Comparison of ENCODE assay signal across 23 cellular contexts in the genomic region with DNA sequence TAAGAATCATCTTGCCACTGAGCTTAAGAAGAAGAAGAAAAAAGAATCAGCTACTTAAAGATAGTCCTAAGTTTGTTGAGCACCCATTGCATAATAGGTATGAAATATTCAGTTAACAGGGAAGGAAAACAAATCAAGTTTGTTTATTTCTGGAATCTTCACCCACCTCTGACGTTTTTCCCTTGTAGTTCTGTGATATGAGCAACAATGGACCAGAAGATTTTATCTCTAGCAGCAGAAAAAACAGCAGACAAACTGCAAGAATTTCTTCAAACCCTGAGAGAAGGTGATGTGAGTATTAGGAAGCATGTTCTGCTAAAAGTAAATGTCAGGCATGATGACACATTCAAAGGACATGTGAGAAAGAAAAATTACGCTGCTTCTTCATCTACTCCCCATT. TPM values are rescaled to one million over a fixed set of nuclear protein-coding genes. Genes with fewer than 3 reads are reported as not detected.
A peak's percentile ranks its signal among the peaks of the same experiment; 100 is the strongest.
DNase-seq lines count a peak whose midpoint lies in the region; ATAC-seq, FAIRE-seq and TF ChIP-seq lines count a peak whose summit lies in the region.
"Had no signal": no experiment of that assay in that cellular context is flagged by ENCODE, and none has a peak within 500 bp of the region (broad histone marks: within the 10 kb centered on the region; RNA-seq: fewer than 3 reads in every experiment).

No MANE protein-coding gene starts in this region.

- no peak for TF ChIP-seq CTCF in MCF 10A (IDR thresholded peaks at IDR 0.05; ENCODE audit: unreplicated experiment)
- TF ChIP-seq CTCF in mammary epithelial cell (conservative IDR thresholded peaks at IDR 0.05 in 1 of 2, IDR thresholded peaks at IDR 0.05 in 1 of 2; ENCODE audit: extremely low read depth in 1 of 2, insufficient read depth in 1 of 2, low read depth in 1 of 2, low read length in 2 of 2), result no peak
- TF ChIP-seq CTCF in HFFc6 (IDR thresholded peaks at IDR 0.05), result no peak
- no peak for TF ChIP-seq CTCF in GM12878 (IDR thresholded peaks at IDR 0.05 in 2 of 3, conservative IDR thresholded peaks at IDR 0.05 in 1 of 3; ENCODE audit: control insufficient read depth in 2 of 3, extremely low read depth in 1 of 3, insufficient read depth in 1 of 3, low read depth in 3 of 3, low read length in 3 of 3)
- TF ChIP-seq CTCF in fibroblast of villous mesenchyme (IDR thresholded peaks at IDR 0.05; ENCODE audit: insufficient read depth, low read depth, low read length), result no peak
- TF ChIP-seq CTCF in omental fat pad (IDR thresholded peaks at IDR 0.05), result no peak

- whole genome bisulfite sequencing in mammary epithelial cell (ENCODE audit: low coverage, missing lambda C conversion rate), result 93% methylated on average over 2 of the region's 2 CpGs
- 50% methylated on average over 2 of the region's 2 CpGs for WGBS in GM12878 (ENCODE audit: insufficient coverage, insufficient replicate concordance, low lambda C conversion rate, missing lambda C conversion rate)

- no peak for TF ChIP-seq EP300 in GM12878 (IDR thresholded peaks at IDR 0.05; ENCODE audit: borderline replicate concordance in 1 of 2, control insufficient read depth in 1 of 2, low read depth in 2 of 2, low read length in 2 of 2)

- H3K9me3 ChIP-seq in mammary epithelial cell (replicated peaks; ENCODE audit: insufficient read depth, low read length) (no peaks in the 10 kb centered on the region), GM12878 (replicated peaks; ENCODE audit: control insufficient read depth, insufficient read depth, low read length) (peaks cover 4% of the 10 kb centered on the region; the same call in 1 of the 3 replicates)
- H3K9me3 ChIP-seq: Caco-2 had no signal

- peaks cover 39% of the 10 kb centered on the region for H3K79me2 ChIP-seq in mammary epithelial cell (ENCODE audit: insufficient read depth, low read length)
- H3K79me2 ChIP-seq in GM12878 (ENCODE audit: control insufficient read depth, insufficient read depth, low read length), result peaks cover 37% of the 10 kb centered on the region

- H3K27me3 ChIP-seq in mammary epithelial cell (ENCODE audit: insufficient read depth, low read length), result no peaks in the 10 kb centered on the region
- H3K27me3 ChIP-seq in GM12878 (replicated peaks in 1 of 2; ENCODE audit: control insufficient read depth in 2 of 2, insufficient read depth in 2 of 2, low read length in 1 of 2), result no peaks in the 10 kb centered on the region

- CTCF ChIA-PET in MCF 10A (lab: Yijun Ruan, JAX), result interaction anchor here (1.3 kb wide), 1 partner anchor 40 kb away, joined by 6 read pairs; no protein-coding TSS in a partner anchor
- CTCF ChIA-PET in mammary epithelial cell (lab: Charles Lee; ENCODE audit: low non-redundant PET), result no interaction called here
- CTCF ChIA-PET in GM12878 (lab: Yijun Ruan, JAX), result interaction anchor here (1.2 to 5.4 kb wide), 2 partner anchors 41 to 84 kb away, joined by 3 to 42 read pairs; no protein-coding TSS in a partner anchor

- in situ Hi-C loops in mammary epithelial cell (cut with MboI; ENCODE audit: low sequenced_read_pairs in 2 of 2) (no loop called here), GM12878 (cut with MboI) (no loop called here)

- H2AFZ ChIP-seq in mammary epithelial cell (ENCODE audit: low read depth, low read length) (no peak overlapping the region), GM12878 (ENCODE audit: control insufficient read depth, low read depth, low read length) (no peak overlapping the region)

- dilution Hi-C loops in mammary epithelial cell (cut with HindIII; ENCODE audit: low sequenced_read_pairs), result no loop called here

- no peak overlapping the region for H3K4me3 Mint-ChIP-seq in MCF 10A (ENCODE audit: unreplicated experiment)
- no peak overlapping the region for H3K4me3 Mint-ChIP-seq in HFFc6
- H3K4me3 Mint-ChIP-seq: CD4-positive, alpha-beta T cell; H9; IgD-negative memory B cell had no signal

- H3K27ac Mint-ChIP-seq in MCF 10A (ENCODE audit: low read depth, unreplicated experiment) (peak overlapping the region; percentile 17), HFFc6 (peak overlapping the region; percentile 25; the same call in 1 of the 2 replicates)
- H3K27ac Mint-ChIP-seq: CD4-positive, alpha-beta T cell; H9; IgD-negative memory B cell had no signal

- H3K4me1 ChIP-seq in mammary epithelial cell (ENCODE audit: insufficient read depth, low read length) (peaks cover 14% of the 10 kb centered on the region), GM12878 (ENCODE audit: control insufficient read depth, insufficient read depth, low read length) (peaks cover 10% of the 10 kb centered on the region; the same call in 1 of the 2 replicates)

- H3K27ac ChIP-seq in mammary epithelial cell (ENCODE audit: insufficient read depth, low read depth, low read length) (no peak overlapping the region), GM12878 (ENCODE audit: control insufficient read depth, insufficient read depth) (no peak overlapping the region)
- H3K27ac ChIP-seq: C4-2B had no signal

- H3K27me3 Mint-ChIP-seq in MCF 10A (ENCODE audit: insufficient read depth, unreplicated experiment) (no peaks in the 10 kb centered on the region), HFFc6 (ENCODE audit: insufficient read depth) (peaks cover 3% of the 10 kb centered on the region; the same call in 1 of the 2 replicates)
- H3K27me3 Mint-ChIP-seq: CD4-positive, alpha-beta T cell; IgD-negative memory B cell had no signal

- RAD21 ChIA-PET in GM12878 (lab: Charles Lee; ENCODE audit: unreplicated experiment), result no interaction called here

- ATAC-seq in GM12878 (no peak), omental fat pad (ENCODE audit: low FRiP score) (no peak)

- H3K9ac ChIP-seq in mammary epithelial cell (ENCODE audit: insufficient read depth, low read length), result no peak overlapping the region
- no peak overlapping the region for H3K9ac ChIP-seq in GM12878 (ENCODE audit: control insufficient read depth, insufficient read depth, low read length)

- no peaks in the 10 kb centered on the region for H3K9me3 Mint-ChIP-seq in MCF 10A (ENCODE audit: unreplicated experiment)
- no peaks in the 10 kb centered on the region for H3K9me3 Mint-ChIP-seq in HFFc6
- H3K9me3 Mint-ChIP-seq: CD4-positive, alpha-beta T cell; IgD-negative memory B cell had no signal

- H3K36me3 ChIP-seq in mammary epithelial cell (ENCODE audit: insufficient read depth, low read length), result peaks cover 15% of the 10 kb centered on the region
- H3K36me3 ChIP-seq in GM12878 (ENCODE audit: control insufficient read depth in 2 of 2, insufficient read depth in 2 of 2, low read length in 1 of 2), result peaks cover 3 to 10% of the 10 kb centered on the region in 2 experiments

- no peak overlapping the region for H3K4me3 ChIP-seq in mammary epithelial cell (replicated peaks in 1 of 3; ENCODE audit: insufficient read depth in 1 of 3, low read depth in 2 of 3, low read length in 3 of 3)
- H3K4me3 ChIP-seq in GM12878, result no peak overlapping the region
- no peak overlapping the region for H3K4me3 ChIP-seq in fibroblast of villous mesenchyme (ENCODE audit: low read depth, low read length)

- SMC1A ChIA-PET in GM12878 (lab: Charles Lee; ENCODE audit: uncharacterized antibody, unreplicated experiment), result interaction anchor here (0.5 to 1.4 kb wide), 2 partner anchors 41 to 1788 kb away, joined by 3 to 4 read pairs; no protein-coding TSS in a partner anchor

- H3K36me3 Mint-ChIP-seq in MCF 10A (ENCODE audit: insufficient read depth, unreplicated experiment) (peaks cover 23% of the 10 kb centered on the region), HFFc6 (ENCODE audit: low read depth) (peaks cover 19% of the 10 kb centered on the region)

- no TSS peak for BruUV-seq in MCF 10A (replicated peaks; lab: Mats Ljungman, UMichigan)
- no TSS peak for BruUV-seq in mammary epithelial cell (replicated peaks; lab: Mats Ljungman, UMichigan)
- BruUV-seq in GM12878 (replicated peaks; lab: Mats Ljungman, UMichigan), result no TSS peak

- no peak for TF ChIP-seq RAD21 in GM12878 (IDR thresholded peaks at IDR 0.05; ENCODE audit: insufficient read depth, low read depth, low read length)

- POLR2A ChIA-PET in MCF 10A (lab: Yijun Ruan, JAX) (no interaction called here), GM12878 (lab: Charles Lee) (interaction anchor here (1.5 kb wide), 1 partner anchor 8 kb away, joined by 3 read pairs; no protein-coding TSS in a partner anchor)

- H4K20me1 ChIP-seq in mammary epithelial cell (ENCODE audit: insufficient read depth, low read length) (no peaks in the 10 kb centered on the region), GM12878 (ENCODE audit: control insufficient read depth, insufficient read depth) (no peaks in the 10 kb centered on the region)

- no peak for DNase-seq in MCF 10A (ENCODE audit: unreplicated experiment)
- no peak for DNase-seq in mammary epithelial cell
- DNase-seq in HFFc6, result no peak
- no peak for DNase-seq in GM12878 (ENCODE audit: low read depth, low spot score)
- DNase-seq in fibroblast of villous mesenchyme (ENCODE audit: low read depth), result peak; percentile 18
- DNase-seq in omental fat pad (ENCODE audit: low spot score), result no peak
- no peak for DNase-seq in NCI-H345 treated with DMSO at 0.1 percent for 48 hours (lab: John Stamatoyannopoulos, UW; ENCODE audit: unreplicated experiment)
- no peak for DNase-seq in NCI-H2081 treated with DMSO at 0.1 percent for 48 hours (lab: John Stamatoyannopoulos, UW)
- DNase-seq: AML-193; Caco-2; CD4-positive, alpha-beta T cell; GF-D8; H9; KBM-7 had no signal

- no peak for FAIRE-seq in GM12878 (lab: Jason Lieb, UNC)
- FAIRE-seq: A204.1, D721Med, GM19239, H1, HTR-8/SVneo had no signal

- no peak overlapping the region for H3K4me2 ChIP-seq in mammary epithelial cell (ENCODE audit: insufficient read depth, low read depth, low read length)
- peak overlapping the region; percentile 25; the same call in 1 of the 2 replicates for H3K4me2 ChIP-seq in GM12878 (ENCODE audit: control insufficient read depth, insufficient read depth)

- H3K4me1 Mint-ChIP-seq in MCF 10A (ENCODE audit: insufficient read depth, unreplicated experiment) (peaks cover 31% of the 10 kb centered on the region), HFFc6 (ENCODE audit: low read depth) (peaks cover 40% of the 10 kb centered on the region)

- intact Hi-C loops in MCF 10A (cut with micrococcal nuclease), result no loop called here
- intact Hi-C loops in mammary epithelial cell (cut with micrococcal nuclease), result no loop called here
- intact Hi-C loops in GM12878 (cut with micrococcal nuclease; ENCODE audit: unreplicated experiment), result no loop called here

- TF ChIP-seq POLR2A in GM12878 (IDR thresholded peaks at IDR 0.05; ENCODE audit: low read depth, low read length), result no peak

RNA-seq across cellular contexts. Expression of a gene that starts 3.7 kb away (rescaled TPM):
- total RNA-seq in MCF 10A (2022), result 24.0 and 34.0 TPM in 2 replicates
- total RNA-seq in mammary epithelial cell, result 10 to 100 TPM; 17.3 to 65.8 TPM
- polyA plus RNA-seq in mammary epithelial cell, result 34.4 TPM
- 43.7 TPM for polyA minus RNA-seq in mammary epithelial cell
- 10 to 100 TPM; 22.3 to 50.8 (median 48.4) TPM for total RNA-seq in HFFc6 (2021; fragmentation: NEBNext Ultra II Directional; extraction: Animal tissue kit (Norgen Biotek cat#: 25700))
- 136 and 139 TPM in 2 replicates for total RNA-seq in GM12878 (2013; cell fraction: nucleolus; rRNA removed)
- total RNA-seq in GM12878 (2014; rRNA removed), result 69.4 and 73.0 TPM in 2 replicates
- total RNA-seq in GM12878 (2014; rRNA removed; fragmentation: Illumina TruSeq; extraction: Trizol), result 84.8 and 85.1 TPM in 2 replicates
- total RNA-seq in GM12878 (2021), result 110 and 114 TPM in 2 replicates
- polyA plus RNA-seq in GM12878 (2011; ENCODE audit: low read depth), result 39.2 TPM
- 80.0 and 108 TPM in 2 replicates for polyA plus RNA-seq in GM12878 (2011; rRNA removed)
- polyA plus RNA-seq in GM12878 (2011; cell fraction: cytosol; rRNA removed), result 40.6 TPM in 2 replicates
- polyA plus RNA-seq in GM12878 (2011; cell fraction: nucleus; rRNA removed), result 103 and 117 TPM in 2 replicates
- 49.6 and 52.9 TPM in 2 replicates for polyA plus RNA-seq in GM12878 (2012)
- polyA plus RNA-seq in GM12878 (2014; fragmentation: Illumina TruSeq; extraction: Trizol), result 89.4 and 107 TPM in 2 replicates
- polyA plus RNA-seq in GM12878 (2014; fragmentation: Nextera tagmentation; extraction: Ambion mirVana), result 10 to 100 TPM; 38.1 to 51.0 TPM
- 60.8 and 73.6 TPM in 2 replicates for polyA plus RNA-seq in GM12878 (2014; rRNA removed)
- polyA plus RNA-seq in GM12878 (2016; fragmentation: Nextera tagmentation; extraction: Ambion mirVana), result 100 to 1,000 TPM; 126 to 129 TPM
- polyA minus RNA-seq in GM12878 (2011; rRNA and poly(A)+ RNA removed), result 75.4 and 101 TPM in 2 replicates
- 31.8 and 35.1 TPM in 2 replicates for polyA minus RNA-seq in GM12878 (2011; cell fraction: cytosol; rRNA and poly(A)+ RNA removed)
- 64.9 and 74.2 TPM in 2 replicates for polyA minus RNA-seq in GM12878 (2011; cell fraction: nucleus; rRNA and poly(A)+ RNA removed)
- total RNA-seq in fibroblast of villous mesenchyme, result 19.3 and 41.0 TPM in 2 replicates
- 1 to 10 TPM; 3.3 to 6.6 (median 4.2) TPM for total RNA-seq in omental fat pad

RNA-seq across cellular contexts. Expression of a gene that starts 26.1 kb away (rescaled TPM):
- total RNA-seq in MCF 10A (2022) (not detected in 2 replicates), mammary epithelial cell (under 1 TPM in 1 of 2 donors, not detected in 1; 0.17 TPM), GM12878 (2014; rRNA removed) (0.06 and 0.44 TPM in 2 replicates), GM12878 (2014; rRNA removed; fragmentation: Illumina TruSeq; extraction: Trizol) (not detected in 2 replicates), GM12878 (2021) (not detected in 2 replicates), fibroblast of villous mesenchyme (not detected in 2 replicates), omental fat pad (not detected)
- polyA plus RNA-seq in mammary epithelial cell (0.23 TPM), GM12878 (2011; rRNA removed) (not detected in 2 replicates), GM12878 (2014; fragmentation: Illumina TruSeq; extraction: Trizol) (0.40 TPM in 1 of 2 replicates, not detected in the other), GM12878 (2014; fragmentation: Nextera tagmentation; extraction: Ambion mirVana) (not detected), GM12878 (2014; rRNA removed) (not detected in 2 replicates), GM12878 (2016; fragmentation: Nextera tagmentation; extraction: Ambion mirVana) (not detected)
- polyA minus RNA-seq in mammary epithelial cell, result not detected
- total RNA-seq in HFFc6 (2021; fragmentation: NEBNext Ultra II Directional; extraction: Animal tissue kit (Norgen Biotek cat#: 25700)), result not detected
- total RNA-seq in GM12878 (2013; cell fraction: nucleolus; rRNA removed), result not detected in 2 replicates
- polyA plus RNA-seq in GM12878 (2011; ENCODE audit: low read depth), result not detected
- polyA plus RNA-seq in GM12878 (2011; cell fraction: cytosol; rRNA removed), result 0.03 and 0.07 TPM in 2 replicates
- not detected in 2 replicates for polyA plus RNA-seq in GM12878 (2011; cell fraction: nucleus; rRNA removed)
- not detected in 2 replicates for polyA plus RNA-seq in GM12878 (2012)
- not detected in 2 replicates for polyA minus RNA-seq in GM12878 (2011; rRNA and poly(A)+ RNA removed)
- not detected in 2 replicates for polyA minus RNA-seq in GM12878 (2011; cell fraction: cytosol; rRNA and poly(A)+ RNA removed)
- not detected in 2 replicates for polyA minus RNA-seq in GM12878 (2011; cell fraction: nucleus; rRNA and poly(A)+ RNA removed)
- total RNA-seq: Caco-2; CD4-positive, alpha-beta T cell; Daoy; H1; H9 had no signal
- polyA plus RNA-seq: BJ, IgD-negative memory B cell had no signal
